In genomic region chr15:49895337-49896223, GRCh38 we compare ENCODE assay signal across 13 cellular contexts.
A peak's percentile ranks its signal among the peaks of the same experiment; 100 is the strongest.
DNase-seq lines count a peak whose midpoint lies in the region; ATAC-seq and TF ChIP-seq lines count a peak whose summit lies in the region.
"Had no signal": no experiment of that assay in that cellular context is flagged by ENCODE, and none has a peak within 500 bp of the region (broad histone marks: within the 10 kb centered on the region; RNA-seq: fewer than 3 reads in every experiment).

No MANE protein-coding gene starts in this region.

- no peak overlapping the region for H2BK5ac ChIP-seq in mesenchymal stem cell (ENCODE audit: low read depth, low read length, poor library complexity, severe bottlenecking)

- H2AFZ ChIP-seq in mesenchymal stem cell (ENCODE audit: low read depth, low read length), result no peak overlapping the region

- H3K79me1 ChIP-seq in mesenchymal stem cell (replicated peaks; ENCODE audit: low read length, poor library complexity, severe bottlenecking), result no peaks in the 10 kb centered on the region

- H3K14ac ChIP-seq in mesenchymal stem cell (ENCODE audit: low read length in 2 of 2), result no peak overlapping the region

- H2BK120ac ChIP-seq in mesenchymal stem cell (ENCODE audit: low read depth, low read length), result no peak overlapping the region

- peak overlapping the region; percentile 27 to 71 (median 60) for H3K27ac ChIP-seq in esophagus squamous epithelium
- H3K27ac ChIP-seq in mesenchymal stem cell (ENCODE audit: low read length, poor library complexity, severe bottlenecking), result no peak overlapping the region
- H3K27ac ChIP-seq in subcutaneous abdominal adipose tissue (ENCODE audit: low read depth, low read length), result peak overlapping the region; percentile 14
- H3K27ac ChIP-seq: epithelial cell of prostate, pancreas had no signal

- H3K36me3 Mint-ChIP-seq in HFFc6 (ENCODE audit: low read depth), result peaks cover 5% of the 10 kb centered on the region; the same call in 1 of the 2 replicates
- no peaks in the 10 kb centered on the region for H3K36me3 Mint-ChIP-seq in activated CD8-positive, alpha-beta T cell treated with anti-CD3 and anti-CD28 coated beads for 36 hours (ENCODE audit: low read depth)

- no peaks in the 10 kb centered on the region for H3K9me3 Mint-ChIP-seq in HFFc6
- no peaks in the 10 kb centered on the region for H3K9me3 Mint-ChIP-seq in activated CD8-positive, alpha-beta T cell treated with anti-CD3 and anti-CD28 coated beads for 36 hours
- H3K9me3 Mint-ChIP-seq: activated T-helper 2 cell treated with anti-CD3 and anti-CD28 coated beads, Interferon-gamma antibody, Interleukin-2, Interleukin-4, amounts not matched to agents 10 μg/mL and 5 μg/mL and 100 μg/mL, durations not matched to agents 14 hours and 24 hours and 36 hours had no signal

- H3K27me3 Mint-ChIP-seq in HFFc6 (ENCODE audit: insufficient read depth), result no peaks in the 10 kb centered on the region; the same call in 1 of the 2 replicates
- H3K27me3 Mint-ChIP-seq in activated CD8-positive, alpha-beta T cell treated with anti-CD3 and anti-CD28 coated beads for 36 hours, result no peaks in the 10 kb centered on the region

- H3K23ac ChIP-seq in mesenchymal stem cell (ENCODE audit: low read length in 2 of 2), result no peak overlapping the region

- no peak for TF ChIP-seq POLR2A in esophagus squamous epithelium (IDR thresholded peaks at IDR 0.05)

- H3K27ac Mint-ChIP-seq in HFFc6, result no peak overlapping the region
- H3K27ac Mint-ChIP-seq in activated CD8-positive, alpha-beta T cell treated with anti-CD3 and anti-CD28 coated beads for 36 hours, result no peak overlapping the region
- H3K27ac Mint-ChIP-seq: activated T-helper 2 cell treated with anti-CD3 and anti-CD28 coated beads, Interferon-gamma antibody, Interleukin-2, Interleukin-4, amounts not matched to agents 10 μg/mL and 5 μg/mL and 100 μg/mL, durations not matched to agents 14 hours and 24 hours and 36 hours had no signal

- peak; percentile 4 for DNase-seq in NCI-H1048 (lab: John Stamatoyannopoulos, UW)
- DNase-seq in esophagus squamous epithelium (lab: John Stamatoyannopoulos, UW), result no peak
- peak; percentile 55 for DNase-seq in mesenchymal stem cell
- DNase-seq in HFFc6, result no peak
- DNase-seq in activated CD8-positive, alpha-beta T cell treated with anti-CD3 and anti-CD28 coated beads for 36 hours, result no peak
- DNase-seq in stimulated activated naive CD8-positive, alpha-beta T cell treated with anti-CD3 and anti-CD28 coated beads, Interleukin-15, Interleukin-2, amounts not matched to agents 100 U/mL and 50 U/mL, for 24 hours, result no peak
- DNase-seq: pancreas; stimulated activated CD4-positive, alpha-beta T cell treated with anti-CD3 and anti-CD28 coated beads, Interleukin-4, amount 100 ng/mL, for 4 hours; stomach; SW 1271 had no signal

- H3K4me3 Mint-ChIP-seq in HFFc6, result no peak overlapping the region
- H3K4me3 Mint-ChIP-seq in activated CD8-positive, alpha-beta T cell treated with anti-CD3 and anti-CD28 coated beads for 36 hours, result no peak overlapping the region

- intact Hi-C loops in esophagus squamous epithelium (cut with DNase I), result no loop called here
- intact Hi-C loops in activated CD8-positive, alpha-beta T cell treated with anti-CD3 and anti-CD28 coated beads for 36 hours (cut with micrococcal nuclease), result no loop called here

- no peaks in the 10 kb centered on the region for H3K27me3 ChIP-seq in esophagus squamous epithelium
- H3K27me3 ChIP-seq in mesenchymal stem cell (ENCODE audit: control insufficient read depth in 1 of 2, insufficient read depth in 1 of 2, low read length in 2 of 2), result no peaks in the 10 kb centered on the region
- H3K27me3 ChIP-seq in subcutaneous abdominal adipose tissue (ENCODE audit: control insufficient read depth in 5 of 5, insufficient read depth in 4 of 5, low read length in 5 of 5), result no peaks in the 10 kb centered on the region
- H3K27me3 ChIP-seq: pancreas, stomach had no signal

- TF ChIP-seq CTCF in esophagus squamous epithelium (IDR thresholded peaks at IDR 0.05) (no peak), HFFc6 (IDR thresholded peaks at IDR 0.05) (no peak)
- no peak for TF ChIP-seq CTCF in activated CD8-positive, alpha-beta T cell treated with anti-CD3 and anti-CD28 coated beads for 36 hours (IDR thresholded peaks at IDR 0.05)

- H3K4ac ChIP-seq in mesenchymal stem cell (ENCODE audit: low read depth in 1 of 2, low read length in 2 of 2), result no peak overlapping the region

- H3K9ac ChIP-seq in mesenchymal stem cell (ENCODE audit: low read length) (peak overlapping the region; percentile 61), subcutaneous abdominal adipose tissue (ENCODE audit: low read length in 5 of 5) (peak overlapping the region in 1 of 5 donors; percentile 34)

- no peak overlapping the region for H2BK12ac ChIP-seq in mesenchymal stem cell (ENCODE audit: low read length in 2 of 2)

- H3K9me3 ChIP-seq in esophagus squamous epithelium, result no peaks in the 10 kb centered on the region
- no peaks in the 10 kb centered on the region for H3K9me3 ChIP-seq in mesenchymal stem cell (ENCODE audit: control insufficient read depth, low read length)
- no peaks in the 10 kb centered on the region for H3K9me3 ChIP-seq in subcutaneous abdominal adipose tissue (ENCODE audit: control insufficient read depth in 5 of 5, low read length in 5 of 5)
- H3K9me3 ChIP-seq: pancreas, stomach had no signal

- H3K4me2 ChIP-seq in mesenchymal stem cell (ENCODE audit: low read length, poor library complexity, severe bottlenecking), result no peak overlapping the region

- CTCF ChIA-PET in activated CD8-positive, alpha-beta T cell treated with anti-CD3 and anti-CD28 coated beads for 36 hours (lab: Charles Lee), result no interaction called here

- no peak overlapping the region for H2BK15ac ChIP-seq in mesenchymal stem cell (ENCODE audit: low read depth, poor library complexity, severe bottlenecking)

- no peak overlapping the region for H4K8ac ChIP-seq in mesenchymal stem cell (ENCODE audit: low read length)

- POLR2A ChIA-PET in activated CD8-positive, alpha-beta T cell treated with anti-CD3 and anti-CD28 coated beads for 36 hours (lab: Charles Lee), result no interaction called here

- 48 to 55% methylated on average over 5 to 6 of the region's 6 CpGs for WGBS in esophagus squamous epithelium, 2 donors
- 48% methylated on average over 3 of the region's 6 CpGs for WGBS in mesenchymal stem cell

- H3K4me1 ChIP-seq in esophagus squamous epithelium (peaks cover 0 to 10% (median 0%) of the 10 kb centered on the region in 3 donors), mesenchymal stem cell (ENCODE audit: control insufficient read depth, insufficient read depth, low read depth, low read length) (no peaks in the 10 kb centered on the region), subcutaneous abdominal adipose tissue (ENCODE audit: control insufficient read depth in 5 of 5, insufficient read depth in 5 of 5, low read length in 5 of 5) (peaks cover 0 to 37% (median 27%) of the 10 kb centered on the region in 5 donors)
- H3K4me1 ChIP-seq: pancreas had no signal

- H2AK5ac ChIP-seq in mesenchymal stem cell (ENCODE audit: low read length, severe bottlenecking), result no peak overlapping the region

- peaks cover 37% of the 10 kb centered on the region for H3K4me1 Mint-ChIP-seq in HFFc6 (ENCODE audit: low read depth)
- no peaks in the 10 kb centered on the region for H3K4me1 Mint-ChIP-seq in activated CD8-positive, alpha-beta T cell treated with anti-CD3 and anti-CD28 coated beads for 36 hours (ENCODE audit: low read depth)

- no peak overlapping the region for H3K4me3 ChIP-seq in esophagus squamous epithelium
- no peak overlapping the region for H3K4me3 ChIP-seq in mesenchymal stem cell (ENCODE audit: insufficient read depth in 1 of 2, low read depth in 1 of 2, low read length in 2 of 2)
- no peak overlapping the region for H3K4me3 ChIP-seq in subcutaneous abdominal adipose tissue (ENCODE audit: low read depth in 1 of 5, low read length in 5 of 5)
- H3K4me3 ChIP-seq: pancreas, stomach had no signal

- no peak overlapping the region for H3K18ac ChIP-seq in mesenchymal stem cell (ENCODE audit: low read depth in 1 of 2, low read length in 2 of 2)

- ATAC-seq in activated CD8-positive, alpha-beta T cell treated with anti-CD3 and anti-CD28 coated beads for 36 hours, result no peak
- ATAC-seq in stimulated activated naive CD8-positive, alpha-beta T cell treated with anti-CD3 and anti-CD28 coated beads, Interleukin-15, Interleukin-2, amounts not matched to agents 100 U/mL and 50 U/mL, for 24 hours, result no peak
- ATAC-seq: pancreas had no signal

- no peak overlapping the region for H4K91ac ChIP-seq in mesenchymal stem cell (ENCODE audit: low read length)

- H3K36me3 ChIP-seq in esophagus squamous epithelium, result no peaks in the 10 kb centered on the region
- H3K36me3 ChIP-seq in mesenchymal stem cell (ENCODE audit: control insufficient read depth in 1 of 2, insufficient read depth in 2 of 2, low read depth in 1 of 2, low read length in 2 of 2), result peaks cover 0 to 8% of the 10 kb centered on the region in 2 experiments
- peaks cover 0 to 8% (median 2%) of the 10 kb centered on the region in 5 donors for H3K36me3 ChIP-seq in subcutaneous abdominal adipose tissue (ENCODE audit: control insufficient read depth in 5 of 5, insufficient read depth in 5 of 5, low read length in 5 of 5)
- H3K36me3 ChIP-seq: pancreas, stomach had no signal

Comparison
In these comparisons a context has a peak if more than half of its experiments do, and no peak if none do; other contexts are left out.
1. DNase-seq: peak in NCI-H1048 (single experiment) and mesenchymal stem cell (single experiment); none in esophagus squamous epithelium (single experiment), HFFc6 (single experiment), activated CD8-positive, alpha-beta T cell treated with anti-CD3 and anti-CD28 coated beads for 36 hours (single experiment) and stimulated activated naive CD8-positive, alpha-beta T cell treated with anti-CD3 and anti-CD28 coated beads, Interleukin-15, Interleukin-2, amounts not matched to agents 100 U/mL and 50 U/mL, for 24 hours (single experiment).